In the genomic region with DNA sequence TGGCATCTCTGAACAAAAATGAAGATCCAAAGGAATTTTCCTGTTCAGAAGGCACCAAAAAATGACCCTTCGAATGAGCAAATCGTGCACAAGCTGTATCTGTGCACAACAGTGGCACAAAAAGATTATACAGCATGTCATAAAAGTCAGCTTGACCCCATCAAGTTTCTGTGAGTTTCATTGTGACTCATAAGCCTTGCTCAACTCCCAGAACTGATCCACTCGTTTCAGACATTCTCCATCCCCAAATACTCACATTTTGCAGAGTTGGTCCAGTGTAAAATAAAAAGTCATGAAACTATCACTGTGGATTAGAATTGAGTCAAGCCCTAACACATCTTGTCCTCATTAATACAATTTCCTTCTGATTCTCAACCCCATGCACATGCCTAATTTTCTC, we compare ENCODE assay signal across 18 cellular contexts.
"Had no signal": no experiment of that assay in that cellular context is flagged by ENCODE, and none has a peak within 500 bp of the region (broad histone marks: within the 10 kb centered on the region; RNA-seq: fewer than 3 reads in every experiment).

No MANE protein-coding gene starts in this region.

- H3K27ac ChIP-seq: body of pancreas, gastrocnemius medialis, left lung, prostate gland, suprapubic skin had no signal

- H3K4me3 Mint-ChIP-seq: activated CD4-positive, alpha-beta T cell treated with anti-CD3 and anti-CD28 coated beads, Interleukin-2, amount 10 ng/mL, durations not matched to agents 24 days and 14 days; memory B cell; nephron progenitor cell; type B pancreatic cell had no signal

- H3K4me3 ChIP-seq: body of pancreas, gastrocnemius medialis, left lung, prostate gland, suprapubic skin had no signal

- DNase-seq: activated CD4-positive, alpha-beta T cell treated with anti-CD3 and anti-CD28 coated beads, Interleukin-2, amount 10 ng/mL, durations not matched to agents 24 days and 14 days; activated naive CD4-positive, alpha-beta T cell treated with anti-CD3 and anti-CD28 coated beads, Interleukin-2, amount 50 U/mL, for 16 hours; activated T-cell treated with anti-CD3 and anti-CD28 coated beads for 4 hours; amniotic stem cell; body of pancreas; cerebellar nuclear complex; dermis blood vessel endothelial cell; erythroblast; gastrocnemius medialis; left lung; nephron progenitor cell; stimulated activated CD4-positive, alpha-beta T cell treated with anti-CD3 and anti-CD28 coated beads, Interleukin-12 subunit alpha, Interleukin-12 subunit beta, amount 100 ng/mL, for 4 hours; stimulated activated naive CD4-positive, alpha-beta T cell had no signal

- H3K27me3 Mint-ChIP-seq: activated CD4-positive, alpha-beta T cell treated with anti-CD3 and anti-CD28 coated beads, Interleukin-2, amount 10 ng/mL, durations not matched to agents 24 days and 14 days; type B pancreatic cell had no signal

- H3K4me1 ChIP-seq: body of pancreas, gastrocnemius medialis, left lung, prostate gland, suprapubic skin had no signal

- H3K36me3 ChIP-seq: gastrocnemius medialis, left lung, prostate gland, suprapubic skin had no signal

- H3K4me1 Mint-ChIP-seq: activated CD4-positive, alpha-beta T cell treated with anti-CD3 and anti-CD28 coated beads, Interleukin-2, amount 10 ng/mL, durations not matched to agents 24 days and 14 days; memory B cell; nephron progenitor cell had no signal

- H3K9me3 Mint-ChIP-seq: activated CD4-positive, alpha-beta T cell treated with anti-CD3 and anti-CD28 coated beads, Interleukin-2, amount 10 ng/mL, durations not matched to agents 24 days and 14 days; memory B cell; type B pancreatic cell had no signal

- H3K36me3 Mint-ChIP-seq: memory B cell, type B pancreatic cell had no signal

- ATAC-seq: body of pancreas, gastrocnemius medialis, left lung, sciatic nerve had no signal

- H3K27ac Mint-ChIP-seq: activated CD4-positive, alpha-beta T cell treated with anti-CD3 and anti-CD28 coated beads, Interleukin-2, amount 10 ng/mL, durations not matched to agents 24 days and 14 days; memory B cell; nephron progenitor cell; type B pancreatic cell had no signal

- H3K27me3 ChIP-seq: body of pancreas, gastrocnemius medialis, left lung, suprapubic skin had no signal

- H3K9me3 ChIP-seq: body of pancreas, gastrocnemius medialis, left lung, prostate gland, suprapubic skin had no signal
